Comparison of ENCODE assay signal across 2 cellular contexts in genomic region chr5:179680014-179680779, GRCh38.
TF ChIP-seq lines count a peak whose summit lies in the region.

No MANE protein-coding gene starts in this region.

TF ChIP-seq in GM12878, 131 proteins besides CTCF, POLR2A, EP300 and RAD21:
- TF ChIP-seq CHD2 (IDR thresholded peaks at IDR 0.05; ENCODE audit: borderline replicate concordance, low read depth, low read length) = no peak
- no peak for TF ChIP-seq SKIL (IDR thresholded peaks at IDR 0.05; ENCODE audit: low read depth, poor library complexity, severe bottlenecking)
- no peak for TF ChIP-seq RAD51 (IDR thresholded peaks at IDR 0.05)
- no peak for TF ChIP-seq HDGF (IDR thresholded peaks at IDR 0.05)
- no peak for TF ChIP-seq MEF2B (IDR thresholded peaks at IDR 0.05; ENCODE audit: partially characterized antibody, poor library complexity, severe bottlenecking)

TF ChIP-seq in HEK293T, 16 proteins besides CTCF, POLR2A, EP300 and RAD21:
- no peak for TF ChIP-seq ELF4 (IDR thresholded peaks at IDR 0.05)
- no peak for TF ChIP-seq CTBP1 (IDR thresholded peaks at IDR 0.05; ENCODE audit: borderline replicate concordance)
- TF ChIP-seq L3MBTL2 (conservative IDR thresholded peaks at IDR 0.05) = no peak
- TF ChIP-seq FOXM1 (IDR thresholded peaks at IDR 0.05; ENCODE audit: borderline replicate concordance) = no peak
- no peak for TF ChIP-seq SUZ12 (IDR thresholded peaks at IDR 0.05)
- no peak for TF ChIP-seq ARNT (IDR thresholded peaks at IDR 0.05)
- TF ChIP-seq LEF1 (IDR thresholded peaks at IDR 0.05; ENCODE audit: borderline replicate concordance) = no peak
- no peak for TF ChIP-seq BHLHE40 (IDR thresholded peaks at IDR 0.05; ENCODE audit: borderline replicate concordance)
- TF ChIP-seq FOXK2 (IDR thresholded peaks at IDR 0.05) = no peak
- no peak for TF ChIP-seq NFRKB (IDR thresholded peaks at IDR 0.05)
- no peak for TF ChIP-seq ZNF384 (IDR thresholded peaks at IDR 0.05)
- TF ChIP-seq SP1 (IDR thresholded peaks at IDR 0.05) = no peak
- TF ChIP-seq TARDBP (IDR thresholded peaks at IDR 0.05) = no peak
- TF ChIP-seq HDGF (IDR thresholded peaks at IDR 0.05; ENCODE audit: borderline replicate concordance) = no peak
- no peak for TF ChIP-seq PKNOX1 (IDR thresholded peaks at IDR 0.05)
- TF ChIP-seq FOXA1 (IDR thresholded peaks at IDR 0.05) = no peak
